Comparison of ENCODE assay signal across 34 cellular contexts in genomic region chr4:6813725-6814124, GRCh38.
"Had no signal": no experiment of that assay in that cellular context is flagged by ENCODE, and none has a peak within 500 bp of the region (broad histone marks: within the 10 kb centered on the region; RNA-seq: fewer than 3 reads in every experiment).

No MANE protein-coding gene starts in this region.

- H3K27ac ChIP-seq: adrenal gland, body of pancreas, coronary artery, gastroesophageal sphincter, WERI-Rb-1 had no signal

- H3K36me3 ChIP-seq: adrenal gland, gastroesophageal sphincter had no signal

- DNase-seq: activated B cell treated with CpG ODN at 0.5 μM for 24 hours; activated CD4-positive, alpha-beta T cell treated with anti-CD3 and anti-CD28 coated beads for 48 hours; activated CD4-positive, alpha-beta T cell treated with anti-CD3 and anti-CD28 coated beads, Interleukin-2, amount 50 U/mL, for 1 hour; activated CD4-positive, alpha-beta T cell treated with anti-CD3 and anti-CD28 coated beads, Interleukin-2, amount 50 U/mL, for 48 hours; activated CD8-positive, alpha-beta memory T cell treated with anti-CD3 and anti-CD28 coated beads for 24 hours; activated CD8-positive, alpha-beta T cell treated with anti-CD3 and anti-CD28 coated beads for 36 hours; activated effector memory CD4-positive, alpha-beta T cell treated with anti-CD3 and anti-CD28 coated beads, Interleukin-2, amount 50 U/mL, for 16 hours; activated naive CD4-positive, alpha-beta T cell treated with anti-CD3 and anti-CD28 coated beads for 36 hours; activated naive CD8-positive, alpha-beta T cell treated with anti-CD3 and anti-CD28 coated beads for 36 hours; activated naive CD8-positive, alpha-beta T cell treated with anti-CD3 and anti-CD28 coated beads, Interleukin-2, amount 50 U/mL, for 24 hours; activated T-cell treated with anti-CD3 and anti-CD28 coated beads, Interleukin-2, amount 50 U/mL, for 4 hours; adrenal gland; amygdala; aorta; body of pancreas; dorsolateral prefrontal cortex; effector memory CD4-positive, alpha-beta T cell; endodermal cell; foreskin fibroblast; head of caudate nucleus; T-helper 1 cell; T-helper 17 cell; T1000; WERI-Rb-1 had no signal

- H3K27me3 Mint-ChIP-seq: activated B cell treated with CpG ODN at 0.5 μM for 24 hours; activated CD8-positive, alpha-beta T cell treated with anti-CD3 and anti-CD28 coated beads for 36 hours; activated naive CD4-positive, alpha-beta T cell treated with anti-CD3 and anti-CD28 coated beads, Interleukin-2, amount 50 U/mL, for 24 hours; activated naive CD8-positive, alpha-beta T cell treated with anti-CD3 and anti-CD28 coated beads for 36 hours; activated naive CD8-positive, alpha-beta T cell treated with anti-CD3 and anti-CD28 coated beads, Interleukin-2, amount 50 U/mL, for 24 hours; central memory CD8-positive, alpha-beta T cell; dendritic cell treated with granulocyte-macrophage colony-stimulating factor and Interleukin-4, amounts not matched to agents 40 ng/mL and 50 ng/mL, for 4 days; T-helper 17 cell had no signal

- H3K4me3 Mint-ChIP-seq: activated B cell treated with CpG ODN at 0.5 μM for 24 hours; activated CD8-positive, alpha-beta T cell treated with anti-CD3 and anti-CD28 coated beads for 36 hours; activated naive CD4-positive, alpha-beta T cell treated with anti-CD3 and anti-CD28 coated beads for 36 hours; activated naive CD4-positive, alpha-beta T cell treated with anti-CD3 and anti-CD28 coated beads, Interleukin-2, amount 50 U/mL, for 24 hours; activated naive CD8-positive, alpha-beta T cell treated with anti-CD3 and anti-CD28 coated beads for 36 hours; activated naive CD8-positive, alpha-beta T cell treated with anti-CD3 and anti-CD28 coated beads, Interleukin-2, amount 50 U/mL, for 24 hours; activated T-cell treated with anti-CD3 and anti-CD28 coated beads, Interleukin-2, amount 50 U/mL, for 4 hours; activated T-helper 1 cell treated with anti-CD3 and anti-CD28 coated beads, Interleukin-12 subunit alpha, Interleukin-12 subunit beta, Interleukin-2, Interleukin-4 antibody, amounts not matched to agents 30 ng/mL and 10 ng/mL and 1 ng/mL, durations not matched to agents 14 hours and 24 hours and 36 hours; central memory CD8-positive, alpha-beta T cell; dendritic cell treated with granulocyte-macrophage colony-stimulating factor and Interleukin-4, amounts not matched to agents 40 ng/mL and 50 ng/mL, for 4 days; endodermal cell; T-helper 17 cell; T-helper 2 cell treated with Interferon-gamma antibody and Interleukin-4, amounts not matched to agents 5 μg/mL and 100 μg/mL, for 36 hours had no signal

- ATAC-seq: activated CD4-positive, CD25-positive, alpha-beta regulatory T cell treated with anti-CD3 and anti-CD28 coated beads, Interleukin-2, amount 50 U/mL, for 24 hours; activated CD8-positive, alpha-beta T cell treated with anti-CD3 and anti-CD28 coated beads for 36 hours; activated naive CD8-positive, alpha-beta T cell treated with anti-CD3 and anti-CD28 coated beads, Interleukin-2, amount 50 U/mL, for 24 hours; activated T-cell treated with anti-CD3 and anti-CD28 coated beads, Interleukin-2, amount 50 U/mL, for 4 hours; body of pancreas; esophagus mucosa; gastroesophageal sphincter; T-helper 17 cell had no signal

- H3K27me3 ChIP-seq: adrenal gland, body of pancreas, dorsolateral prefrontal cortex, gastroesophageal sphincter had no signal

- H3K27ac Mint-ChIP-seq: activated B cell treated with CpG ODN at 0.5 μM for 24 hours; activated CD8-positive, alpha-beta T cell treated with anti-CD3 and anti-CD28 coated beads for 36 hours; activated naive CD4-positive, alpha-beta T cell treated with anti-CD3 and anti-CD28 coated beads for 36 hours; activated naive CD4-positive, alpha-beta T cell treated with anti-CD3 and anti-CD28 coated beads, Interleukin-2, amount 50 U/mL, for 24 hours; activated naive CD8-positive, alpha-beta T cell treated with anti-CD3 and anti-CD28 coated beads for 36 hours; activated naive CD8-positive, alpha-beta T cell treated with anti-CD3 and anti-CD28 coated beads, Interleukin-2, amount 50 U/mL, for 24 hours; activated T-helper 1 cell treated with anti-CD3 and anti-CD28 coated beads, Interleukin-12 subunit alpha, Interleukin-12 subunit beta, Interleukin-2, Interleukin-4 antibody, amounts not matched to agents 30 ng/mL and 10 ng/mL and 1 ng/mL, durations not matched to agents 14 hours and 24 hours and 36 hours; activated T-helper 2 cell treated with anti-CD3 and anti-CD28 coated beads, Interferon-gamma antibody, Interleukin-2, Interleukin-4, amounts not matched to agents 10 μg/mL and 5 μg/mL and 100 μg/mL, durations not matched to agents 14 hours and 24 hours and 36 hours; dendritic cell treated with granulocyte-macrophage colony-stimulating factor and Interleukin-4, amounts not matched to agents 40 ng/mL and 50 ng/mL, for 4 days; endodermal cell; T-helper 17 cell; T-helper 2 cell treated with Interferon-gamma antibody and Interleukin-4, amounts not matched to agents 5 μg/mL and 100 μg/mL, for 36 hours had no signal

- H3K4me3 ChIP-seq: adrenal gland, body of pancreas, coronary artery, dorsolateral prefrontal cortex, gastroesophageal sphincter had no signal

- H3K9me3 Mint-ChIP-seq: central memory CD8-positive, alpha-beta T cell had no signal

- H3K9me3 ChIP-seq: adrenal gland, body of pancreas, gastroesophageal sphincter had no signal
